ENCODE assay signal across 8 cellular contexts in genomic region chr10:80289451-80290287, GRCh38. TPM values are rescaled to one million over a fixed set of nuclear protein-coding genes. Genes with fewer than 3 reads are reported as not detected.
DNase-seq lines count a peak whose midpoint lies in the region; ATAC-seq, FAIRE-seq and TF ChIP-seq lines count a peak whose summit lies in the region.

MAT1A (minus strand) TSS chr10:80289658; CDS start chr10:80289423, 235 bp downstream.

- no peaks in the 10 kb centered on the region for H3K79me1 ChIP-seq in mesendoderm (ENCODE audit: low read length)

- H3K23ac ChIP-seq in mesendoderm (ENCODE audit: low read length): no peak within 1 kb of the TSS

- peak; percentile 28 for TF ChIP-seq CTCF in bronchial epithelial cell (IDR thresholded peaks at IDR 0.05; ENCODE audit: insufficient read depth, low read length, severe bottlenecking)

- no peak within 1 kb of the TSS for H3K4me2 ChIP-seq in mesendoderm (ENCODE audit: low read length)

- DNase-seq in DMS53 treated with DMSO at 0.1 percent for 48 hours (lab: John Stamatoyannopoulos, UW; ENCODE audit: unreplicated experiment): peak; percentile 82
- peak; percentile 8 for DNase-seq in MV-4-11 (lab: John Stamatoyannopoulos, UW)
- DNase-seq in bronchial epithelial cell (ENCODE audit: low read depth): peak; percentile 50
- DNase-seq in mesendoderm: peak; percentile 75
- no peak for DNase-seq in OCI-M2 (lab: John Stamatoyannopoulos, UW; ENCODE audit: unreplicated experiment)
- DNase-seq in SHP77 (lab: John Stamatoyannopoulos, UW): no peak

- H3K27ac ChIP-seq in mesendoderm (ENCODE audit: low read depth, low read length): no peak within 1 kb of the TSS

- H3K9ac ChIP-seq in mesendoderm (ENCODE audit: low read length): no peak within 1 kb of the TSS

- no peak for FAIRE-seq in bronchial epithelial cell (lab: Jason Lieb, UNC)

- no peak within 1 kb of the TSS for H3K4ac ChIP-seq in mesendoderm (ENCODE audit: low read depth, low read length)

- H4K8ac ChIP-seq in mesendoderm (ENCODE audit: low read depth, low read length): no peak within 1 kb of the TSS

- H2AK5ac ChIP-seq in mesendoderm (ENCODE audit: low read length): no peak within 1 kb of the TSS

- H3K4me1 ChIP-seq in mesendoderm (ENCODE audit: control insufficient read depth, low read depth, low read length): peaks cover 2% of the 10 kb centered on the region

- no peak within 1 kb of the TSS for H2BK15ac ChIP-seq in mesendoderm (replicated peaks; ENCODE audit: low read depth)

- WGBS in mesendoderm (ENCODE audit: extremely low coverage, insufficient coverage, low lambda C conversion rate): no CpG with 5 or more reads among the region's 9 CpGs

- no peak within 1 kb of the TSS for H4K5ac ChIP-seq in mesendoderm (ENCODE audit: low read length)

- H3K36me3 ChIP-seq in bronchial epithelial cell (ENCODE audit: control insufficient read depth, insufficient read depth, low read length) (no peaks in the 10 kb centered on the region), mesendoderm (ENCODE audit: control insufficient read depth, insufficient read depth, low read length) (no peaks in the 10 kb centered on the region)

- no peak within 1 kb of the TSS for H2BK5ac ChIP-seq in mesendoderm (ENCODE audit: low read length)

- H3K18ac ChIP-seq in mesendoderm (ENCODE audit: low read length): no peak within 1 kb of the TSS

- no peaks in the 10 kb centered on the region for H3K79me2 ChIP-seq in mesendoderm (ENCODE audit: control insufficient read depth, insufficient read depth, low read length)

- no peak within 1 kb of the TSS for H3K56ac ChIP-seq in mesendoderm (ENCODE audit: low read length)

- no peak for ATAC-seq in HG03097 (IDR thresholded peaks at IDR 0.05; ENCODE audit: low FRiP score, unreplicated experiment)
- no peak for ATAC-seq in HG03039 (IDR thresholded peaks at IDR 0.05; ENCODE audit: unreplicated experiment)

- H3K27me3 ChIP-seq in bronchial epithelial cell (ENCODE audit: control insufficient read depth, insufficient read depth, low read length) (no peaks in the 10 kb centered on the region), mesendoderm (ENCODE audit: insufficient read depth, low read length, poor library complexity) (no peaks in the 10 kb centered on the region)

- H3K4me3 ChIP-seq in bronchial epithelial cell (ENCODE audit: low read depth, low read length) (no peak within 1 kb of the TSS), mesendoderm (ENCODE audit: low read length) (no peak within 1 kb of the TSS)

- no peak within 1 kb of the TSS for H2BK120ac ChIP-seq in mesendoderm (ENCODE audit: low read depth, low read length)

RNA-seq across cellular contexts. Expression of gene MAT1A, which starts in this region (rescaled TPM):
- total RNA-seq in bronchial epithelial cell: not detected in 2 replicates
- 0.60 TPM for polyA plus RNA-seq in mesendoderm (2013, experiment 1 of 2)
- 0.76 TPM for polyA plus RNA-seq in mesendoderm (2013, experiment 2 of 2)

Comparison
In these comparisons a context has a peak if more than half of its experiments do, and no peak if none do; other contexts are left out.
1. Peak in DNase-seq in bronchial epithelial cell; RNA of the gene not detected or under 1 TPM.
2. DNase-seq: peak in DMS53 treated with DMSO at 0.1 percent for 48 hours (single experiment), MV-4-11 (single experiment) and mesendoderm (single experiment); none in OCI-M2 (single experiment) and SHP77 (0 of 2).